24 cellular contexts compared by ENCODE assay signal in the genomic region with DNA sequence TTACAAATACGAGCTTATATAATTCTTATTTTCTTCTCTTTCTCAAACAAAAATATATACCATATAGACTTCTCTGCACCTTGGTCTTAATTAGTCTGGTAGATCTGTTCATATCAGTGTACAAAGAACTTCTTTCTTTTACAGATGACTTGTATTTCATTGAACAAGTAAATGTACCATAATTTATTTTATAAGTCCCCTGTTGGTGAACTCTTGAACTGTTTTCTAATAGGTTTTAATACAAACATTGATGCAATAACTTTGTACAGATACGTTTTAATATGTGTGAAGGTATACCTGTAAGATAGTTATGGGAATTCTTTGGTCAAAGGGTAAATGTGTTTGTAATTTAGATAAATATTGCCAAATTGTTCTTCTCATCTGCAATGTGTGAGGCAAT. TPM values are rescaled to one million over a fixed set of nuclear protein-coding genes. Genes with fewer than 3 reads are reported as not detected.
"Had no signal": no experiment of that assay in that cellular context is flagged by ENCODE, and none has a peak within 500 bp of the region (broad histone marks: within the 10 kb centered on the region; RNA-seq: fewer than 3 reads in every experiment).

No MANE protein-coding gene starts in this region.

- H3K9me3 ChIP-seq: ascending aorta, body of pancreas had no signal

- ATAC-seq: activated CD4-positive, alpha-beta T cell treated with anti-CD3 and anti-CD28 coated beads for 36 hours; activated naive CD4-positive, alpha-beta T cell treated with anti-CD3 and anti-CD28 coated beads, Interleukin-2, amount 50 U/mL, for 72 hours; activated naive CD8-positive, alpha-beta T cell treated with anti-CD3 and anti-CD28 coated beads, Interleukin-2, amount 50 U/mL, for 24 hours; activated T-cell treated with anti-CD3 and anti-CD28 coated beads, Interleukin-2, amount 50 U/mL, for 4 hours; body of pancreas; T-cell had no signal

- H3K27ac Mint-ChIP-seq: activated CD4-positive, alpha-beta T cell treated with anti-CD3 and anti-CD28 coated beads for 36 hours; activated naive CD4-positive, alpha-beta T cell treated with anti-CD3 and anti-CD28 coated beads, Interleukin-2, amount 50 U/mL, for 72 hours; activated naive CD8-positive, alpha-beta T cell treated with anti-CD3 and anti-CD28 coated beads, Interleukin-2, amount 50 U/mL, for 24 hours; T-cell had no signal

- H3K27me3 ChIP-seq: ascending aorta, body of pancreas, SJSA1 had no signal

- DNase-seq: activated CD4-positive, alpha-beta T cell treated with anti-CD3 and anti-CD28 coated beads for 36 hours; activated CD4-positive, alpha-beta T cell treated with anti-CD3 and anti-CD28 coated beads, Interleukin-2, amount 50 U/mL, for 1 hour; activated effector memory CD4-positive, alpha-beta T cell treated with anti-CD3 and anti-CD28 coated beads, Interleukin-2, amount 50 U/mL, for 16 hours; activated naive CD4-positive, alpha-beta T cell treated with Interleukin-2 at 50 U/mL for 16 hours; activated naive CD8-positive, alpha-beta T cell treated with anti-CD3 and anti-CD28 coated beads, Interleukin-2, amount 50 U/mL, for 24 hours; activated T-cell treated with anti-CD3 and anti-CD28 coated beads, Interleukin-2, amount 50 U/mL, for 4 hours; amniotic stem cell; body of pancreas; central memory CD4-positive, alpha-beta T cell; MM.1S; NCI-H1105; NCI-H1436; NCI-H1694 treated with DMSO at 0.1 percent for 48 hours; NCI-H2029 treated with DMSO at 0.1 percent for 48 hours; NCI-H345; NCI-H510A; NCI-H526 treated with DMSO at 0.1 percent for 48 hours; SHP77; T-cell had no signal

- H3K36me3 ChIP-seq: ascending aorta, SJSA1 had no signal

- H3K4me1 ChIP-seq: ascending aorta, body of pancreas, SJSA1 had no signal

- H3K36me3 Mint-ChIP-seq: T-cell had no signal

- H3K4me3 ChIP-seq: ascending aorta, body of pancreas, SJSA1 had no signal

- H3K4me1 Mint-ChIP-seq: activated CD4-positive, alpha-beta T cell treated with anti-CD3 and anti-CD28 coated beads for 36 hours; activated naive CD8-positive, alpha-beta T cell treated with anti-CD3 and anti-CD28 coated beads, Interleukin-2, amount 50 U/mL, for 24 hours; T-cell had no signal

- H3K4me3 Mint-ChIP-seq: activated CD4-positive, alpha-beta T cell treated with anti-CD3 and anti-CD28 coated beads for 36 hours; activated naive CD8-positive, alpha-beta T cell treated with anti-CD3 and anti-CD28 coated beads, Interleukin-2, amount 50 U/mL, for 24 hours; activated T-cell treated with anti-CD3 and anti-CD28 coated beads, Interleukin-2, amount 50 U/mL, for 4 hours; T-cell had no signal

RNA-seq across cellular contexts. Expression of gene GPR88, which starts 28.4 kb away (rescaled TPM):
- total RNA-seq: activated naive CD4-positive, alpha-beta T cell treated with anti-CD3 and anti-CD28 coated beads, Interleukin-2, amount 50 U/mL, for 72 hours; activated T-cell treated with anti-CD3 and anti-CD28 coated beads, Interleukin-2, amount 50 U/mL, for 4 hours; ascending aorta; bronchial epithelial cell; SJSA1; T-helper 2 cell treated with Interferon-gamma antibody and Interleukin-4, amounts not matched to agents 100 ng/mL and 5 ng/mL, for 36 hours had no signal
